Comparison of ENCODE assay signal across 24 cellular contexts in the genomic region with DNA sequence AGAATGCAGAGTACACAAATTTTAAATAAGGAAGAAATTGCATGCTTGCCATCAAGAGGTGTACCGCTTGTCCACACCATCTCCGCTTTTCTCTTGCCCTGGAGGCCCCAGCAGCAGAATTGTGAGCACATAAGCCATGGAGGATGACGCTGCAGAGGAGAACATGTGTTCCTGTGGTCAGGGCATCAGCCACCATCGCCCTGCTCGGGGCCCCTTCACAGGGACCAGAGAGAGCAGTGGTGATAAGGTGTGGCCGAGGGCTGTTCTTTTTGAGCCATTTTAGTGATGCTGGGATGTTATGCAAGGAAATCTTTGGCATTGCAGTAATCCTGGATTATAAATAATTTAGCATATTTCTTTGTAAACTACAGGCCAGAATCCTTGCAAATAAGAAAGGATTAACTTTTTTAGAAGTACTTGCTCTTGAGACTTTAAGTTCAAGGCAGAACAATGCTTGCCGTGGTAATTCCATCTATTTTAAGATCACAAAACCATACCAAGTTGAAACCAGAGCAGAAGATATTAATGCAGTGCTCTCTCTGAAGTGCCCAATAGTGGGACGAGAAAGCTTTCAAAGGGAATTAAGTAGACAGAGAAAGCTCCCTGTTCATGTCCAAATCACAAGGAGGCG.
"Had no signal": no experiment of that assay in that cellular context is flagged by ENCODE, and none has a peak within 500 bp of the region (broad histone marks: within the 10 kb centered on the region; RNA-seq: fewer than 3 reads in every experiment).

No MANE protein-coding gene starts in this region.

- H3K36me3 ChIP-seq: brain microvascular endothelial cell, cardiac muscle cell, Peyer's patch had no signal

- H3K4me3 ChIP-seq: cardiac muscle cell, Peyer's patch had no signal

- DNase-seq: activated CD4-positive, alpha-beta memory T cell treated with anti-CD3 and anti-CD28 coated beads, Interleukin-2, amount 10 ng/mL, durations not matched to agents 7 days and 5 days; activated CD4-positive, alpha-beta T cell treated with anti-CD3 and anti-CD28 coated beads for 36 hours; activated CD4-positive, alpha-beta T cell treated with anti-CD3 and anti-CD28 coated beads, Interleukin-2, amount 50 U/mL, for 1 hour; activated gamma-delta T cell treated with Interleukin-2 at 50 U/mL for 16 hours; activated naive CD4-positive, alpha-beta T cell treated with anti-CD3 and anti-CD28 coated beads, Interleukin-2, amount 10 ng/mL, durations not matched to agents 7 days and 5 days; activated naive CD8-positive, alpha-beta T cell treated with anti-CD3 and anti-CD28 coated beads for 36 hours; activated T-cell treated with anti-CD3 and anti-CD28 coated beads, Interleukin-2, amount 50 U/mL, for 72 hours; brain microvascular endothelial cell; Karpas-422; NCI-H1105 treated with DMSO at 0.1 percent for 48 hours; NCI-H146; NCI-H187 treated with DMSO at 0.1 percent for 48 hours; NCI-H2081 treated with DMSO at 0.1 percent for 48 hours; NCI-H446 treated with DMSO at 0.1 percent for 48 hours; NCI-H524 treated with DMSO at 0.1 percent for 48 hours; NCI-H748 treated with DMSO at 0.1 percent for 48 hours; NK-92 treated with Interleukin-12 subunit alpha and Interleukin-12 subunit beta, amount 100 ng/mL, for 24 hours; Peyer's patch; SHP77; T-helper 2 cell; T1000 had no signal

- H3K9me3 ChIP-seq: Peyer's patch had no signal

- H3K4me1 Mint-ChIP-seq: activated CD4-positive, alpha-beta memory T cell treated with anti-CD3 and anti-CD28 coated beads, Interleukin-2, amount 10 ng/mL, durations not matched to agents 7 days and 5 days; activated naive CD4-positive, alpha-beta T cell treated with anti-CD3 and anti-CD28 coated beads, Interleukin-2, amount 10 ng/mL, durations not matched to agents 7 days and 5 days had no signal

- H3K27ac ChIP-seq: brain microvascular endothelial cell, cardiac muscle cell, Peyer's patch, VCaP had no signal

- H3K4me1 ChIP-seq: Peyer's patch had no signal

- H3K4me3 Mint-ChIP-seq: activated CD4-positive, alpha-beta memory T cell treated with anti-CD3 and anti-CD28 coated beads, Interleukin-2, amount 10 ng/mL, durations not matched to agents 7 days and 5 days; activated CD4-positive, alpha-beta T cell treated with anti-CD3 and anti-CD28 coated beads for 36 hours; activated naive CD4-positive, alpha-beta T cell treated with anti-CD3 and anti-CD28 coated beads, Interleukin-2, amount 10 ng/mL, durations not matched to agents 7 days and 5 days; activated naive CD8-positive, alpha-beta T cell treated with anti-CD3 and anti-CD28 coated beads for 36 hours; activated T-cell treated with anti-CD3 and anti-CD28 coated beads, Interleukin-2, amount 50 U/mL, for 72 hours had no signal

- H3K27me3 Mint-ChIP-seq: activated CD4-positive, alpha-beta memory T cell treated with anti-CD3 and anti-CD28 coated beads, Interleukin-2, amount 10 ng/mL, durations not matched to agents 7 days and 5 days; activated naive CD8-positive, alpha-beta T cell treated with anti-CD3 and anti-CD28 coated beads for 36 hours had no signal

- ATAC-seq: activated CD4-positive, alpha-beta T cell treated with anti-CD3 and anti-CD28 coated beads for 36 hours; activated T-cell treated with anti-CD3 and anti-CD28 coated beads, Interleukin-2, amount 50 U/mL, for 72 hours had no signal

- H3K36me3 Mint-ChIP-seq: activated naive CD4-positive, alpha-beta T cell treated with anti-CD3 and anti-CD28 coated beads, Interleukin-2, amount 10 ng/mL, durations not matched to agents 7 days and 5 days; activated naive CD8-positive, alpha-beta T cell treated with anti-CD3 and anti-CD28 coated beads for 36 hours had no signal

- H3K9me3 Mint-ChIP-seq: activated CD4-positive, alpha-beta memory T cell treated with anti-CD3 and anti-CD28 coated beads, Interleukin-2, amount 10 ng/mL, durations not matched to agents 7 days and 5 days; activated naive CD4-positive, alpha-beta T cell treated with anti-CD3 and anti-CD28 coated beads, Interleukin-2, amount 10 ng/mL, durations not matched to agents 7 days and 5 days; activated naive CD8-positive, alpha-beta T cell treated with anti-CD3 and anti-CD28 coated beads for 36 hours; activated T-cell treated with anti-CD3 and anti-CD28 coated beads, Interleukin-2, amount 50 U/mL, for 72 hours; activated T-helper 2 cell treated with anti-CD3 and anti-CD28 coated beads, Interferon-gamma antibody, Interleukin-2, Interleukin-4, amounts not matched to agents 10 μg/mL and 5 μg/mL and 100 μg/mL, durations not matched to agents 14 hours and 24 hours and 36 hours had no signal

- H3K27ac Mint-ChIP-seq: activated CD4-positive, alpha-beta memory T cell treated with anti-CD3 and anti-CD28 coated beads, Interleukin-2, amount 10 ng/mL, durations not matched to agents 7 days and 5 days; activated CD4-positive, alpha-beta T cell treated with anti-CD3 and anti-CD28 coated beads for 36 hours; activated naive CD4-positive, alpha-beta T cell treated with anti-CD3 and anti-CD28 coated beads, Interleukin-2, amount 10 ng/mL, durations not matched to agents 7 days and 5 days; activated naive CD8-positive, alpha-beta T cell treated with anti-CD3 and anti-CD28 coated beads for 36 hours; activated T-cell treated with anti-CD3 and anti-CD28 coated beads, Interleukin-2, amount 50 U/mL, for 72 hours; activated T-helper 2 cell treated with anti-CD3 and anti-CD28 coated beads, Interferon-gamma antibody, Interleukin-2, Interleukin-4, amounts not matched to agents 10 μg/mL and 5 μg/mL and 100 μg/mL, durations not matched to agents 14 hours and 24 hours and 36 hours had no signal

- H3K27me3 ChIP-seq: brain microvascular endothelial cell, Peyer's patch had no signal
